ENCODE assay signal across 10 cellular contexts in the genomic region with DNA sequence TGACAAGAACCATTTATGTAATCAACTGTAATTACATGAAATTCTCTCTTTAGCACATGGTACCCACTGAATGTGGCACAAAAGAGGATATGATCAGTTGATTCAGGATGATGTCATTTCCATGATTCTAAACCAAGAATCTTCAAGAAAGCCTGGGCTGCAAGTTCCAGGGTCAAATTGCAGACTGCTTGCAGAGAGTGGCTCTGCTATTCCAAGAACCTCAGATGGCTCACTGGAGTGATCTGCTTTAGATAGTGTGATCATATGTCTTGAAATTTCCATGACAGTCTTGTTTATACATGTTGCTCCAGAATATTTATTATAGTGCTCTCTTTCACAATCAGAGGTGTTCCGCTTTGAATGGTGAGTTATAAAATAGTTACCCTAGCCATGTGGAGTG.
DNase-seq lines count a peak whose midpoint lies in the region; ATAC-seq, FAIRE-seq and TF ChIP-seq lines count a peak whose summit lies in the region.
"Had no signal": no experiment of that assay in that cellular context is flagged by ENCODE, and none has a peak within 500 bp of the region (broad histone marks: within the 10 kb centered on the region; RNA-seq: fewer than 3 reads in every experiment).

No MANE protein-coding gene starts in this region.

- DNase-seq in activated CD4-positive, CD25-positive, alpha-beta regulatory T cell (lab: John Stamatoyannopoulos, UW): no peak
- DNase-seq in RWPE1 (ENCODE audit: low spot score): peak; percentile 8
- DNase-seq in renal cortical epithelial cell (ENCODE audit: low read depth): peak; percentile 28
- no peak for DNase-seq in kidney
- DNase-seq: activated CD4-positive, alpha-beta T cell treated with anti-CD3 and anti-CD28 coated beads for 1 hour had no signal

- TF ChIP-seq CTCF in RWPE1 (conservative IDR thresholded peaks at IDR 0.05; ENCODE audit: low read depth) (no peak), kidney (IDR thresholded peaks at IDR 0.05; ENCODE audit: borderline replicate concordance, extremely low read depth, insufficient read depth) (no peak)

- H3K36me3 ChIP-seq in kidney (ENCODE audit: control insufficient read depth in 1 of 2, insufficient read depth in 2 of 2, low read length in 2 of 2): no peaks in the 10 kb centered on the region
- H3K36me3 ChIP-seq: BLaER1 had no signal

- H3K9ac ChIP-seq in kidney (ENCODE audit: low read length in 2 of 2): no peak overlapping the region
- H3K9ac ChIP-seq: BLaER1 had no signal

- CTCF ChIA-PET in RWPE1 (lab: Yijun Ruan, JAX): no interaction called here

- H3K9me3 ChIP-seq in kidney (ENCODE audit: control insufficient read depth in 1 of 2, low read length in 2 of 2): no peaks in the 10 kb centered on the region
- H3K9me3 ChIP-seq: BLaER1 had no signal

- H3K27ac ChIP-seq in RWPE1 (no peak overlapping the region), kidney (ENCODE audit: low read depth in 2 of 2, low read length in 2 of 2) (no peak overlapping the region)
- H3K27ac ChIP-seq: BLaER1 had no signal

- no peak for FAIRE-seq in kidney (lab: Jason Lieb, UNC)

- intact Hi-C loops in kidney (cut with DNase I): no loop called here

- no peak overlapping the region for H3K4me3 ChIP-seq in kidney (ENCODE audit: low read length in 2 of 2)
- H3K4me3 ChIP-seq: BLaER1 had no signal

- no peaks in the 10 kb centered on the region for H3K4me1 ChIP-seq in kidney (ENCODE audit: control insufficient read depth in 1 of 2, insufficient read depth in 1 of 2, low read depth in 1 of 2, low read length in 2 of 2)
- H3K4me1 ChIP-seq: BLaER1 had no signal

- peak; percentile 61 to 70 for ATAC-seq in activated CD4-positive, CD25-positive, alpha-beta regulatory T cell treated with anti-CD3 and anti-CD28 coated beads, Interleukin-2, amount 50 U/mL, for 24 hours
- ATAC-seq in HG02973 (IDR thresholded peaks at IDR 0.05; ENCODE audit: unreplicated experiment) (peak; percentile 66), GM21367 (IDR thresholded peaks at IDR 0.05; ENCODE audit: unreplicated experiment) (no peak), GM18519 (IDR thresholded peaks at IDR 0.05; ENCODE audit: low FRiP score, unreplicated experiment) (no peak)

- POLR2A ChIA-PET in RWPE1 (lab: Yijun Ruan, JAX; ENCODE audit: low non-redundant PET): no interaction called here

Comparison
In these comparisons a context has a peak if more than half of its experiments do, and no peak if none do; other contexts are left out.
1. ATAC-seq: peak in activated CD4-positive, CD25-positive, alpha-beta regulatory T cell treated with anti-CD3 and anti-CD28 coated beads, Interleukin-2, amount 50 U/mL, for 24 hours (2 of 2) and HG02973 (single experiment); none in GM21367 (single experiment) and GM18519 (single experiment).
2. DNase-seq: peak in RWPE1 (single experiment) and renal cortical epithelial cell (single experiment); none in activated CD4-positive, CD25-positive, alpha-beta regulatory T cell (0 of 4) and kidney (single experiment).